7 cellular contexts compared by ENCODE assay signal in the genomic region with DNA sequence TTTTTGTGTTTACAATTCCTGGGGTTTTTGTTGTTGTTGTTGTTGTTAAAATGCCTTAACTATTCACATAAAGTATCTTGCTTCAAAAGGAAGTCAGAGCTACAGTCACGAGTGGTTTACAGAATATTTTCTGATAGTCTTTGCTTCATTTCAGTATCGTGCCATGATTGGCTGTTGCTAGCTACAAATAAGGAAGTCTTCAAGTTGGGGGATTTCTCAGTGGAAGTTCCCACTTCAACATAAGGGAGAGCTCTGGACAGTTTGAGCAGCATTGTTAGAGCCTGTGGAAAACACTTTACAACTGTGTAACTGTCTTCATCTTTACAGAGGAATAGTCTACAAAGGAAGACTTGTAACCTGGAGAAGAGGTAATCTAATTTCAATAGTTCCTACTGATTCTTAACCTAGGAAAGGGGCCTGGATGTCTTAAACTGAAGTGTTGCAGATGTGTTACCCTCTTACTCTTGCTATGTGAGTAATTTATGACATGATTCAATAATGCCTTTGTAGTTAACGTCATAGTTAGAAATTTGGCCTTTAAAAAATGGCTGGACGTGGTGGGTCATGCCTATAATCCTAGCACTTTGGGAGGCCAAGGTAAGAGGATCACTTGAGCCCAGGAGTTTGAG. TPM values are rescaled to one million over a fixed set of nuclear protein-coding genes. Genes with fewer than 3 reads are reported as not detected.
DNase-seq lines count a peak whose midpoint lies in the region; ATAC-seq, FAIRE-seq and TF ChIP-seq lines count a peak whose summit lies in the region.

No MANE protein-coding gene starts in this region.

- H3K9me2 ChIP-seq in GM23338 (ENCODE audit: insufficient read depth): no peaks in the 10 kb centered on the region

- H4K20me1 ChIP-seq in GM23338 (replicated peaks; ENCODE audit: insufficient read depth): no peaks in the 10 kb centered on the region

- H3K36me3 Mint-ChIP-seq in GM23338 (ENCODE audit: low read depth): no peaks in the 10 kb centered on the region; the same call in 2 of the 3 replicates

- no peak overlapping the region for H3K27ac Mint-ChIP-seq in GM23338

- FAIRE-seq in bronchial epithelial cell (lab: Jason Lieb, UNC): no peak

- H3F3A ChIP-seq in GM23338 (replicated peaks; ENCODE audit: low read depth): no peaks in the 10 kb centered on the region

- ATAC-seq in GM18517 (IDR thresholded peaks at IDR 0.05; ENCODE audit: unreplicated experiment) (peak; percentile 80), GM23338 (no peak), mucosa of descending colon (peak; percentile 81)

- H3K4me2 ChIP-seq in GM23338: no peak overlapping the region

- H2AFZ ChIP-seq in GM23338: peak overlapping the region; percentile 28; the same call in 1 of the 2 replicates

- DNase-seq in GM23338 (ENCODE audit: low spot score) (no peak), NB4 (ENCODE audit: low read depth) (peak; percentile 87), bronchial epithelial cell (ENCODE audit: low read depth) (peak; percentile 62), mucosa of descending colon (peak in 1 of 3 donors; percentile 60), HK-2 (ENCODE audit: unreplicated experiment) (no peak), SW 1271 (lab: John Stamatoyannopoulos, UW) (no peak)

- no peak overlapping the region for H3K4me3 Mint-ChIP-seq in GM23338

- peaks cover 11% of the 10 kb centered on the region for H3K4me1 ChIP-seq in GM23338 (ENCODE audit: insufficient read depth)
- H3K4me1 ChIP-seq in mucosa of descending colon (ENCODE audit: low read depth): peaks cover 11% of the 10 kb centered on the region

- no peaks in the 10 kb centered on the region; the same call in 2 of the 3 replicates for H3K9me3 Mint-ChIP-seq in GM23338

- TF ChIP-seq POLR2A in NB4 (IDR thresholded peaks at IDR 0.05; ENCODE audit: extremely low read depth, insufficient read length): peak; percentile 25

- H3K36me3 ChIP-seq in GM23338 (ENCODE audit: insufficient read depth): no peaks in the 10 kb centered on the region
- no peaks in the 10 kb centered on the region for H3K36me3 ChIP-seq in bronchial epithelial cell (ENCODE audit: control insufficient read depth, insufficient read depth, low read length)
- no peaks in the 10 kb centered on the region for H3K36me3 ChIP-seq in mucosa of descending colon (ENCODE audit: low read depth)

- no peaks in the 10 kb centered on the region for H3K27me3 Mint-ChIP-seq in GM23338 (ENCODE audit: insufficient read depth, low read depth, poor library complexity)

- H3K9me3 ChIP-seq in mucosa of descending colon: no peaks in the 10 kb centered on the region

- intact Hi-C loops in mucosa of descending colon (cut with DNase I, micrococcal nuclease): no loop called here

- H3K27me3 ChIP-seq in GM23338 (ENCODE audit: insufficient read depth) (no peaks in the 10 kb centered on the region), bronchial epithelial cell (ENCODE audit: control insufficient read depth, insufficient read depth, low read length) (no peaks in the 10 kb centered on the region)

- H3K4me1 Mint-ChIP-seq in GM23338: peaks cover 23% of the 10 kb centered on the region

- no peaks in the 10 kb centered on the region for H3K79me2 ChIP-seq in GM23338 (replicated peaks; ENCODE audit: insufficient read depth)

- H3K4me3 ChIP-seq in GM23338 (no peak overlapping the region), NB4 (ENCODE audit: low read depth, low read length) (peak overlapping the region; percentile 65), bronchial epithelial cell (ENCODE audit: low read depth, low read length) (no peak overlapping the region), mucosa of descending colon (no peak overlapping the region)

- no peak overlapping the region for H3K27ac ChIP-seq in GM23338 (ENCODE audit: low read depth)

- TF ChIP-seq CTCF in GM23338 (conservative IDR thresholded peaks at IDR 0.05; ENCODE audit: low read depth in 2 of 2) (no peak), NB4 (IDR thresholded peaks at IDR 0.05; ENCODE audit: low read depth, low read length) (no peak), bronchial epithelial cell (IDR thresholded peaks at IDR 0.05; ENCODE audit: insufficient read depth, low read length, severe bottlenecking) (no peak), mucosa of descending colon (IDR thresholded peaks at IDR 0.05) (no peak)

TF ChIP-seq in GM23338, 12 proteins besides CTCF, POLR2A, EP300 and RAD21:
- TF ChIP-seq EZH2phosphoT487 (IDR thresholded peaks at IDR 0.05; ENCODE audit: unreplicated experiment): no peak
- TF ChIP-seq, protein P1, sequence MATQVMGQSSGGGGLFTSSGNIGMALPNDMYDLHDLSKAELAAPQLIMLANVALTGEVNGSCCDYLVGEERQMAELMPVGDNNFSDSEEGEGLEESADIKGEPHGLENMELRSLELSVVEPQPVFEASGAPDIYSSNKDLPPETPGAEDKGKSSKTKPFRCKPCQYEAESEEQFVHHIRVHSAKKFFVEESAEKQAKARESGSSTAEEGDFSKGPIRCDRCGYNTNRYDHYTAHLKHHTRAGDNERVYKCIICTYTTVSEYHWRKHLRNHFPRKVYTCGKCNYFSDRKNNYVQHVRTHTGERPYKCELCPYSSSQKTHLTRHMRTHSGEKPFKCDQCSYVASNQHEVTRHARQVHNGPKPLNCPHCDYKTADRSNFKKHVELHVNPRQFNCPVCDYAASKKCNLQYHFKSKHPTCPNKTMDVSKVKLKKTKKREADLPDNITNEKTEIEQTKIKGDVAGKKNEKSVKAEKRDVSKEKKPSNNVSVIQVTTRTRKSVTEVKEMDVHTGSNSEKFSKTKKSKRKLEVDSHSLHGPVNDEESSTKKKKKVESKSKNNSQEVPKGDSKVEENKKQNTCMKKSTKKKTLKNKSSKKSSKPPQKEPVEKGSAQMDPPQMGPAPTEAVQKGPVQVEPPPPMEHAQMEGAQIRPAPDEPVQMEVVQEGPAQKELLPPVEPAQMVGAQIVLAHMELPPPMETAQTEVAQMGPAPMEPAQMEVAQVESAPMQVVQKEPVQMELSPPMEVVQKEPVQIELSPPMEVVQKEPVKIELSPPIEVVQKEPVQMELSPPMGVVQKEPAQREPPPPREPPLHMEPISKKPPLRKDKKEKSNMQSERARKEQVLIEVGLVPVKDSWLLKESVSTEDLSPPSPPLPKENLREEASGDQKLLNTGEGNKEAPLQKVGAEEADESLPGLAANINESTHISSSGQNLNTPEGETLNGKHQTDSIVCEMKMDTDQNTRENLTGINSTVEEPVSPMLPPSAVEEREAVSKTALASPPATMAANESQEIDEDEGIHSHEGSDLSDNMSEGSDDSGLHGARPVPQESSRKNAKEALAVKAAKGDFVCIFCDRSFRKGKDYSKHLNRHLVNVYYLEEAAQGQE (IDR thresholded peaks at IDR 0.05; ENCODE audit: unreplicated experiment): no peak

RNA-seq across cellular contexts. Expression of a gene that starts 23.4 kb away (rescaled TPM):
- 22.2 and 27.7 TPM in 2 replicates for total RNA-seq in GM23338 (2014; rRNA removed; shearing (Covaris generic))
- 35.4 and 36.5 TPM in 2 replicates for polyA plus RNA-seq in GM23338 (2016; fragmentation: Nextera tagmentation; extraction: Ambion mirVana)
- total RNA-seq in bronchial epithelial cell (43.2 and 68.7 TPM in 2 replicates), mucosa of descending colon (10 to 100 TPM; 57.2 to 77.6 (median 57.2) TPM)

Comparison
In these comparisons a context has a peak if more than half of its experiments do, and no peak if none do; other contexts are left out.
1. DNase-seq: peak in NB4 (single experiment) and bronchial epithelial cell (single experiment); none in GM23338 (single experiment), HK-2 (single experiment) and SW 1271 (0 of 2).